Comparison of ENCODE assay signal across 17 cellular contexts in the genomic region with DNA sequence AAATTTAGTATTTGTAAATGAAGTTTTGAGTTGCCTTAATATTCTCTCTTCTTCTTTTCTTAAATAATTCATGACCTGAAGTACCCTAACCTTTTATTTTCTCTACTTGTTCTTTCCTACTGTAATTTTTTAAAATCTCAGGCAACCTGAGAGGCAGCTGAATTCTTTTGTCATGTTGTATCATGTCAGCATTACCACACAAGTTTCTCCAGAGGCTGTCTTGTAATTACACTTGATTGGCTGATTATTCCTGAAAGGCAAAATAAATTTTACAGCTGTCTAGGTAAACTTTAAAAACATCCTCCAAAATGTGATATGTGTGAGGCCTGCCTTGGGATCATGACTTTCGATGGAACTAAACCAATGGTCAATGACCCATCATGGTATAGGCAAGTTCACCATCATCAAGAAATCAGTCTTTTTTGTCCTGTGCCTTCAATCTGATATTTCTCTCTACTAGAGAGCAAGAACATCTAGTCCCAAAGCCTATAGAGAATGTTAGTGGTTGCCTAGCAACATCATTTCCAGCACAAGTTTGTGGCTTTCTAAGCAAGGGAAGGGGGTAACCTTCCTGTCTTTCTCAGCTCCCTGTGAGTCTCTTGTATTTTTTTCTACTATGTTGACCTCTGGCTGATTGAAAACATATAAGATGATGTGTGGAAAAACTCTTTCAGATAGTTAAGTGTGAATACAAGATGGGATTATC.
"Had no signal": no experiment of that assay in that cellular context is flagged by ENCODE, and none has a peak within 500 bp of the region (broad histone marks: within the 10 kb centered on the region; RNA-seq: fewer than 3 reads in every experiment).

No MANE protein-coding gene starts in this region.

- ATAC-seq: activated T-helper 17 cell treated with anti-CD3 and anti-CD28 coated beads, Interleukin-2, amount 50 U/mL, for 72 hours; foreskin keratinocyte; left lung; natural killer cell treated with Interleukin-12 subunit alpha and Interleukin-12 subunit beta and Interleukin-15 and Interleukin-18, amount 100 ng/mL, for 72 hours had no signal

- H3K27me3 Mint-ChIP-seq: activated naive CD8-positive, alpha-beta T cell had no signal

- H3K4me3 Mint-ChIP-seq: activated naive CD8-positive, alpha-beta T cell; activated T-cell treated with anti-CD3 and anti-CD28 coated beads, Interleukin-2, amount 50 U/mL, for 24 hours; activated T-helper 17 cell treated with anti-CD3 and anti-CD28 coated beads, Interleukin-2, amount 50 U/mL, for 72 hours; immature natural killer cell; natural killer cell treated with Interleukin-12 subunit alpha and Interleukin-12 subunit beta and Interleukin-15 and Interleukin-18, amount 100 ng/mL, for 72 hours; type B pancreatic cell had no signal

- H3K27ac Mint-ChIP-seq: activated naive CD8-positive, alpha-beta T cell; activated T-cell treated with anti-CD3 and anti-CD28 coated beads, Interleukin-2, amount 50 U/mL, for 24 hours; activated T-helper 17 cell treated with anti-CD3 and anti-CD28 coated beads, Interleukin-2, amount 50 U/mL, for 72 hours; immature natural killer cell; natural killer cell treated with Interleukin-12 subunit alpha and Interleukin-12 subunit beta and Interleukin-15 and Interleukin-18, amount 100 ng/mL, for 72 hours; type B pancreatic cell had no signal

- H3K4me1 Mint-ChIP-seq: immature natural killer cell had no signal

- DNase-seq: activated CD4-positive, alpha-beta T cell treated with anti-CD3 and anti-CD28 coated beads for 1 hour; activated CD8-positive, alpha-beta memory T cell treated with anti-CD3 and anti-CD28 coated beads for 24 hours; activated CD8-positive, alpha-beta memory T cell treated with anti-CD3 and anti-CD28 coated beads, Interleukin-2, amount 50 U/mL, for 4 hours; activated T-cell treated with anti-CD3 and anti-CD28 coated beads, Interleukin-2, amount 50 U/mL, for 24 hours; adrenal gland; erythroblast; immature natural killer cell; left lung; midbrain; spleen; stimulated activated CD4-positive, alpha-beta T cell treated with anti-CD3 and anti-CD28 coated beads, Interleukin-4, amount 100 ng/mL, for 24 hours; stimulated activated naive CD4-positive, alpha-beta T cell treated with Interleukin-2 at 50 U/mL for 16 hours had no signal

- H3K36me3 Mint-ChIP-seq: natural killer cell treated with Interleukin-12 subunit alpha and Interleukin-12 subunit beta and Interleukin-15 and Interleukin-18, amount 100 ng/mL, for 72 hours had no signal

- H3K9me3 Mint-ChIP-seq: activated T-helper 17 cell treated with anti-CD3 and anti-CD28 coated beads, Interleukin-2, amount 50 U/mL, for 72 hours had no signal
